Comparison of ENCODE assay signal across 29 cellular contexts in genomic region chr2:43203373-43203772, GRCh38. TPM values are rescaled to one million over a fixed set of nuclear protein-coding genes. Genes with fewer than 3 reads are reported as not detected.
A peak's percentile ranks its signal among the peaks of the same experiment; 100 is the strongest.
DNase-seq lines count a peak whose midpoint lies in the region; ATAC-seq and TF ChIP-seq lines count a peak whose summit lies in the region.
"Had no signal": no experiment of that assay in that cellular context is flagged by ENCODE, and none has a peak within 500 bp of the region (broad histone marks: within the 10 kb centered on the region; RNA-seq: fewer than 3 reads in every experiment).

No MANE protein-coding gene starts in this region.

- no peak for TF ChIP-seq POLR2A in lower leg skin (IDR thresholded peaks at IDR 0.05)

- WGBS in mesenchymal stem cell, result 91% methylated on average over 11 of the region's 11 CpGs
- WGBS in thymus, result 60% methylated on average over 11 of the region's 11 CpGs
- 77 to 81% methylated on average over 11 of the region's 11 CpGs for WGBS in lower leg skin, 2 donors

- in situ Hi-C loops in GM13977 (cut with MboI; ENCODE audit: low pct_unique_long_range_greater_than_20kb, low sequenced_read_pairs, unreplicated experiment), result no loop called here

- no peaks in the 10 kb centered on the region for H3K36me3 Mint-ChIP-seq in activated naive CD4-positive, alpha-beta T cell treated with anti-CD3 and anti-CD28 coated beads, Interleukin-2, amount 10 ng/mL, durations not matched to agents 7 days and 5 days
- H3K36me3 Mint-ChIP-seq in activated naive CD4-positive, alpha-beta T cell treated with anti-CD3 and anti-CD28 coated beads, Interleukin-2, amount 50 U/mL, for 72 hours, result no peaks in the 10 kb centered on the region
- H3K36me3 Mint-ChIP-seq: IgD-negative memory B cell had no signal

- TF ChIP-seq CTCF in GM13977 (IDR thresholded peaks at IDR 0.05; ENCODE audit: extremely low read depth, insufficient read depth, missing control alignments), result no peak
- no peak for TF ChIP-seq CTCF in lower leg skin (IDR thresholded peaks at IDR 0.05)

- no peak overlapping the region for H3K4ac ChIP-seq in mesenchymal stem cell (ENCODE audit: low read depth in 1 of 2, low read length in 2 of 2)

- no peak overlapping the region for H4K8ac ChIP-seq in mesenchymal stem cell (ENCODE audit: low read length)

- no peaks in the 10 kb centered on the region for H3K79me1 ChIP-seq in mesenchymal stem cell (replicated peaks; ENCODE audit: low read length, poor library complexity, severe bottlenecking)

- no peaks in the 10 kb centered on the region for H3K36me3 ChIP-seq in NT2/D1 (ENCODE audit: insufficient read depth, insufficient read length, low read length)
- H3K36me3 ChIP-seq in mesenchymal stem cell (ENCODE audit: control insufficient read depth in 1 of 2, insufficient read depth in 2 of 2, low read depth in 1 of 2, low read length in 2 of 2), result no peaks in the 10 kb centered on the region
- H3K36me3 ChIP-seq in thymus (ENCODE audit: control insufficient read depth, insufficient read depth), result no peaks in the 10 kb centered on the region
- H3K36me3 ChIP-seq in SJCRH30, result no peaks in the 10 kb centered on the region
- H3K36me3 ChIP-seq: BE2C, SJSA1 had no signal

- no peak overlapping the region for H4K91ac ChIP-seq in mesenchymal stem cell (ENCODE audit: low read length)

- no peak overlapping the region for H3K14ac ChIP-seq in mesenchymal stem cell (ENCODE audit: low read length in 2 of 2)

- H3K9me3 ChIP-seq in NT2/D1 (ENCODE audit: insufficient read depth, low read length) (no peaks in the 10 kb centered on the region), mesenchymal stem cell (ENCODE audit: control insufficient read depth, low read length) (no peaks in the 10 kb centered on the region), thymus (ENCODE audit: control insufficient read depth) (no peaks in the 10 kb centered on the region), SJCRH30 (replicated peaks) (no peaks in the 10 kb centered on the region)
- H3K9me3 ChIP-seq: BE2C, Caco-2, SJSA1 had no signal

- H3K9me3 Mint-ChIP-seq in activated naive CD4-positive, alpha-beta T cell treated with anti-CD3 and anti-CD28 coated beads, Interleukin-2, amount 10 ng/mL, durations not matched to agents 7 days and 5 days, result no peaks in the 10 kb centered on the region
- H3K9me3 Mint-ChIP-seq in activated naive CD4-positive, alpha-beta T cell treated with anti-CD3 and anti-CD28 coated beads, Interleukin-2, amount 50 U/mL, for 72 hours, result no peaks in the 10 kb centered on the region
- H3K9me3 Mint-ChIP-seq: CD4-positive, alpha-beta T cell; IgD-negative memory B cell had no signal

- no peak overlapping the region for H3K4me2 ChIP-seq in mesenchymal stem cell (ENCODE audit: low read length, poor library complexity, severe bottlenecking)
- H3K4me2 ChIP-seq: KMS-11, PC-9 had no signal

- DNase-seq in activated naive CD4-positive, alpha-beta T cell treated with anti-CD3 and anti-CD28 coated beads, Interleukin-2, amount 10 ng/mL, durations not matched to agents 7 days and 5 days, result no peak
- DNase-seq in activated naive CD4-positive, alpha-beta T cell treated with anti-CD3 and anti-CD28 coated beads, Interleukin-2, amount 50 U/mL, for 72 hours (ENCODE audit: low spot score in 2 of 2), result no peak
- DNase-seq in NT2/D1 (ENCODE audit: low read depth, low spot score) (no peak), mesenchymal stem cell (no peak), GM13977 (ENCODE audit: low spot score) (no peak), SJCRH30 (no peak), lower leg skin (ENCODE audit: low spot score in 2 of 2) (no peak)
- DNase-seq: ACHN; BE2C; Caco-2; CD4-positive, alpha-beta T cell; EL; GDM1; NCI-H1092; NCI-H1417 treated with DMSO at 0.1 percent for 48 hours; NCI-H1694 treated with DMSO at 0.1 percent for 48 hours; NCI-H2081 treated with DMSO at 0.1 percent for 48 hours; NCI-H2171; NCI-H226; NCI-H510A; NCI-H69; PC-9 had no signal

- H3K27ac Mint-ChIP-seq in activated naive CD4-positive, alpha-beta T cell treated with anti-CD3 and anti-CD28 coated beads, Interleukin-2, amount 10 ng/mL, durations not matched to agents 7 days and 5 days, result peak overlapping the region; percentile 33
- H3K27ac Mint-ChIP-seq in activated naive CD4-positive, alpha-beta T cell treated with anti-CD3 and anti-CD28 coated beads, Interleukin-2, amount 50 U/mL, for 72 hours, result no peak overlapping the region
- H3K27ac Mint-ChIP-seq: CD4-positive, alpha-beta T cell; IgD-negative memory B cell had no signal

- no peak overlapping the region for H2BK5ac ChIP-seq in mesenchymal stem cell (ENCODE audit: low read depth, low read length, poor library complexity, severe bottlenecking)

- no peak for ATAC-seq in activated naive CD4-positive, alpha-beta T cell treated with anti-CD3 and anti-CD28 coated beads, Interleukin-2, amount 50 U/mL, for 72 hours
- ATAC-seq: GM12878, Right ventricle myocardium inferior had no signal

- no peaks in the 10 kb centered on the region for H3K27me3 ChIP-seq in NT2/D1 (ENCODE audit: insufficient read depth, insufficient read length)
- no peaks in the 10 kb centered on the region for H3K27me3 ChIP-seq in mesenchymal stem cell (ENCODE audit: control insufficient read depth in 1 of 2, insufficient read depth in 1 of 2, low read length in 2 of 2)
- H3K27me3 ChIP-seq in thymus (ENCODE audit: control insufficient read depth, insufficient read depth), result no peaks in the 10 kb centered on the region
- H3K27me3 ChIP-seq in SJCRH30, result no peaks in the 10 kb centered on the region
- H3K27me3 ChIP-seq: BE2C, SJSA1 had no signal

- intact Hi-C loops in lower leg skin (cut with DNase I; ENCODE audit: low total_unique reads), result no loop called here

- peak overlapping the region; percentile 31 for H2AK5ac ChIP-seq in mesenchymal stem cell (ENCODE audit: low read length, severe bottlenecking)

- H3K9ac ChIP-seq in NT2/D1 (ENCODE audit: insufficient read length, low read depth) (peak overlapping the region; percentile 17), mesenchymal stem cell (ENCODE audit: low read length) (no peak overlapping the region)
- H3K9ac ChIP-seq: KMS-11 had no signal

- H2BK120ac ChIP-seq in mesenchymal stem cell (ENCODE audit: low read depth, low read length), result no peak overlapping the region

- peaks cover 19% of the 10 kb centered on the region for H3K27me3 Mint-ChIP-seq in activated naive CD4-positive, alpha-beta T cell treated with anti-CD3 and anti-CD28 coated beads, Interleukin-2, amount 10 ng/mL, durations not matched to agents 7 days and 5 days
- H3K27me3 Mint-ChIP-seq: CD4-positive, alpha-beta T cell; IgD-negative memory B cell had no signal

- H3K4me3 ChIP-seq in NT2/D1 (ENCODE audit: insufficient read length, low read depth), result no peak overlapping the region
- H3K4me3 ChIP-seq in mesenchymal stem cell (ENCODE audit: insufficient read depth in 1 of 2, low read depth in 1 of 2, low read length in 2 of 2), result no peak overlapping the region
- H3K4me3 ChIP-seq in thymus (ENCODE audit: low read length), result no peak overlapping the region
- no peak overlapping the region for H3K4me3 ChIP-seq in SJCRH30
- no peak overlapping the region for H3K4me3 ChIP-seq in lower leg skin (ENCODE audit: low read depth, poor library complexity, severe bottlenecking)
- H3K4me3 ChIP-seq: GM12878, PC-9, SJSA1 had no signal

- no peak overlapping the region for H3K18ac ChIP-seq in mesenchymal stem cell (ENCODE audit: low read depth in 1 of 2, low read length in 2 of 2)

- no peak overlapping the region for H3K4me3 Mint-ChIP-seq in activated naive CD4-positive, alpha-beta T cell treated with anti-CD3 and anti-CD28 coated beads, Interleukin-2, amount 10 ng/mL, durations not matched to agents 7 days and 5 days
- H3K4me3 Mint-ChIP-seq: CD4-positive, alpha-beta T cell; IgD-negative memory B cell had no signal

- peaks cover 31% of the 10 kb centered on the region for H3K4me1 Mint-ChIP-seq in activated naive CD4-positive, alpha-beta T cell treated with anti-CD3 and anti-CD28 coated beads, Interleukin-2, amount 10 ng/mL, durations not matched to agents 7 days and 5 days

- H3K23ac ChIP-seq in mesenchymal stem cell (ENCODE audit: low read length in 2 of 2), result no peak overlapping the region

- no peak overlapping the region for H2AFZ ChIP-seq in mesenchymal stem cell (ENCODE audit: low read depth, low read length)
- H2AFZ ChIP-seq: PC-9 had no signal

- no peak overlapping the region for H3K27ac ChIP-seq in mesenchymal stem cell (ENCODE audit: low read length, poor library complexity, severe bottlenecking)
- peak overlapping the region; percentile 68 for H3K27ac ChIP-seq in thymus (ENCODE audit: low read depth)
- H3K27ac ChIP-seq in SJCRH30, result no peak overlapping the region
- H3K27ac ChIP-seq: 22Rv1, KMS-11, PC-9, SJSA1 had no signal

- H3K4me1 ChIP-seq in NT2/D1 (ENCODE audit: insufficient read depth, insufficient read length) (peaks cover 6% of the 10 kb centered on the region), mesenchymal stem cell (ENCODE audit: control insufficient read depth, insufficient read depth, low read depth, low read length) (peaks cover 17% of the 10 kb centered on the region), thymus (ENCODE audit: control insufficient read depth, insufficient read depth, low read length) (peaks cover 30% of the 10 kb centered on the region), SJCRH30 (no peaks in the 10 kb centered on the region)
- H3K4me1 ChIP-seq: BE2C, SJSA1 had no signal

- no peak overlapping the region for H2BK15ac ChIP-seq in mesenchymal stem cell (ENCODE audit: low read depth, poor library complexity, severe bottlenecking)

- H2BK12ac ChIP-seq in mesenchymal stem cell (ENCODE audit: low read length in 2 of 2), result no peak overlapping the region

- CTCF ChIA-PET in activated naive CD4-positive, alpha-beta T cell treated with anti-CD3 and anti-CD28 coated beads, Interleukin-2, amount 10 ng/mL, durations not matched to agents 7 days and 5 days (lab: Charles Lee), result interaction anchor here (1.3 kb wide), 1 partner anchor 33 kb away, joined by 4 read pairs; no protein-coding TSS in a partner anchor

RNA-seq across cellular contexts. Expression of gene ZFP36L2, which starts 23.0 kb away (rescaled TPM):
- total RNA-seq in activated naive CD4-positive, alpha-beta T cell treated with anti-CD3 and anti-CD28 coated beads, Interleukin-2, amount 50 U/mL, for 72 hours, result 10 to 100 TPM; 27.3 to 70.4 TPM
- 88.2 TPM for polyA plus RNA-seq in mesenchymal stem cell (2013, experiment 1 of 2)
- 85.9 TPM for polyA plus RNA-seq in mesenchymal stem cell (2013, experiment 2 of 2)
- 412 TPM for polyA plus RNA-seq in thymus
- total RNA-seq in SJCRH30 (2014; rRNA removed; shearing (Covaris generic)), result 5.1 and 5.6 TPM in 2 replicates
- 100 to 1,000 TPM; 137 to 329 (median 147) TPM for total RNA-seq in lower leg skin
